29 cellular contexts compared by ENCODE assay signal in genomic region chr6:150126641-150127291, GRCh38. TPM values are rescaled to one million over a fixed set of nuclear protein-coding genes. Genes with fewer than 3 reads are reported as not detected.
"Had no signal": no experiment of that assay in that cellular context is flagged by ENCODE, and none has a peak within 500 bp of the region (broad histone marks: within the 10 kb centered on the region; RNA-seq: fewer than 3 reads in every experiment).

No MANE protein-coding gene starts in this region.

- H3K4me1 Mint-ChIP-seq: activated naive CD8-positive, alpha-beta T cell treated with anti-CD3 and anti-CD28 coated beads, Interleukin-2, amount 50 U/mL, for 24 hours had no signal

- DNase-seq: activated CD4-positive, alpha-beta memory T cell treated with anti-CD3 and anti-CD28 coated beads for 36 hours; activated CD4-positive, alpha-beta T cell treated with anti-CD3 and anti-CD28 coated beads for 48 hours; activated CD4-positive, CD25-positive, alpha-beta regulatory T cell treated with anti-CD3 and anti-CD28 coated beads, Interleukin-2, amount 50 U/mL, for 72 hours; activated CD8-positive, alpha-beta memory T cell treated with anti-CD3 and anti-CD28 coated beads for 24 hours; activated effector memory CD4-positive, alpha-beta T cell treated with anti-CD3 and anti-CD28 coated beads, Interleukin-2, amount 50 U/mL, for 16 hours; activated naive CD4-positive, alpha-beta T cell treated with Interleukin-2 at 50 U/mL for 16 hours; activated naive CD8-positive, alpha-beta T cell treated with anti-CD3 and anti-CD28 coated beads, Interleukin-2, amount 50 U/mL, for 24 hours; activated T-cell treated with anti-CD3 and anti-CD28 coated beads, Interleukin-2, amount 50 U/mL, for 4 hours; amniotic stem cell; brain microvascular endothelial cell; KG1; NCI-H1048; NCI-H1694; NCI-H2029; NCI-H345; NCI-H510A; NCI-H526 treated with DMSO at 0.1 percent for 48 hours; PC-3; SHP77; SW 1271 had no signal

- H3K9me3 ChIP-seq: SJSA1 had no signal

- ATAC-seq: activated naive CD4-positive, alpha-beta T cell treated with anti-CD3 and anti-CD28 coated beads, Interleukin-2, amount 50 U/mL, for 72 hours; activated naive CD8-positive, alpha-beta T cell treated with anti-CD3 and anti-CD28 coated beads, Interleukin-2, amount 50 U/mL, for 24 hours; activated T-cell treated with anti-CD3 and anti-CD28 coated beads, Interleukin-2, amount 50 U/mL, for 4 hours; PC-3; SK-N-SH treated with all-trans-retinoic acid at 6 μM for 48 hours had no signal

- H3K4me1 ChIP-seq: SJSA1 had no signal

- H3K27me3 ChIP-seq: brain microvascular endothelial cell, SJSA1 had no signal

- H3K4me3 Mint-ChIP-seq: activated CD4-positive, alpha-beta memory T cell treated with anti-CD3 and anti-CD28 coated beads for 36 hours; activated naive CD8-positive, alpha-beta T cell treated with anti-CD3 and anti-CD28 coated beads, Interleukin-2, amount 50 U/mL, for 24 hours; activated T-cell treated with anti-CD3 and anti-CD28 coated beads, Interleukin-2, amount 50 U/mL, for 4 hours had no signal

- H3K4me3 ChIP-seq: cardiac muscle cell, SJSA1 had no signal

- H3K27ac ChIP-seq: brain microvascular endothelial cell, cardiac muscle cell, SJSA1 had no signal

- H3K36me3 Mint-ChIP-seq: activated CD4-positive, alpha-beta memory T cell treated with anti-CD3 and anti-CD28 coated beads for 36 hours; activated naive CD4-positive, alpha-beta T cell treated with anti-CD3 and anti-CD28 coated beads, Interleukin-2, amount 50 U/mL, for 72 hours had no signal

- H3K27ac Mint-ChIP-seq: activated CD4-positive, alpha-beta memory T cell treated with anti-CD3 and anti-CD28 coated beads for 36 hours; activated naive CD4-positive, alpha-beta T cell treated with anti-CD3 and anti-CD28 coated beads, Interleukin-2, amount 50 U/mL, for 72 hours; activated naive CD8-positive, alpha-beta T cell treated with anti-CD3 and anti-CD28 coated beads, Interleukin-2, amount 50 U/mL, for 24 hours had no signal

- FAIRE-seq: astrocyte, RCC 7860 had no signal

- H3K36me3 ChIP-seq: brain microvascular endothelial cell, cardiac muscle cell, SJSA1 had no signal

- H3K9me3 Mint-ChIP-seq: activated CD4-positive, alpha-beta memory T cell treated with anti-CD3 and anti-CD28 coated beads for 36 hours; activated naive CD4-positive, alpha-beta T cell treated with anti-CD3 and anti-CD28 coated beads, Interleukin-2, amount 50 U/mL, for 72 hours; activated naive CD8-positive, alpha-beta T cell treated with anti-CD3 and anti-CD28 coated beads, Interleukin-2, amount 50 U/mL, for 24 hours; activated T-cell treated with anti-CD3 and anti-CD28 coated beads, Interleukin-2, amount 50 U/mL, for 4 hours had no signal

RNA-seq across cellular contexts. Expression of gene PPP1R14C, which starts 16.1 kb away (rescaled TPM):
- total RNA-seq: LHCN-M2; M059J; SJSA1; T-helper 1 cell treated with Interleukin-12 subunit alpha and Interleukin-12 subunit beta and Interleukin-4 antibody, amounts not matched to agents 30 ng/mL and 1 ng/mL, for 36 hours had no signal

RNA-seq across cellular contexts. Expression of gene ULBP3, which starts 57.8 kb away (rescaled TPM):
- total RNA-seq: activated naive CD4-positive, alpha-beta T cell treated with anti-CD3 and anti-CD28 coated beads, Interleukin-2, amount 50 U/mL, for 72 hours had no signal
